In the genomic region with DNA sequence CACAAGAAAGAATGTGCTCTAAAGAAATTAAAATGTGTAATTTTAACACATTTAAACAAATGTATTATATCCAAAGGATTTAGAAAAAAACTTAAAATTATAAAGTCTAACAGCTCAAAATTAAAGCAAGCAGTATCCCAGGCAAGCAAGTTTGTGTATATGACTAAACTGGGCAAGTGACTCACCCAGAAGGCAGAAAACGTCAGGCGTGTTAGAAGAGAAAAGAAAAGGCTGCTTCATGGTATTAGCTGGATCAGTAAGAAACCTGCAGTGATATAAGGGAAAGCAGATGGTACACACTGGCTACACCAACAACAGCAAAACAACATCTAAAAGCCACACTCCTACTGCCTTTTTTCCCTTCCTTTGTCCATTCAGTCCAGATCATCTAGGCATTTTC, we compare ENCODE assay signal across 16 cellular contexts.
DNase-seq lines count a peak whose midpoint lies in the region; ATAC-seq, FAIRE-seq and TF ChIP-seq lines count a peak whose summit lies in the region.
"Had no signal": no experiment of that assay in that cellular context is flagged by ENCODE, and none has a peak within 500 bp of the region (broad histone marks: within the 10 kb centered on the region; RNA-seq: fewer than 3 reads in every experiment).

No MANE protein-coding gene starts in this region.

- H2AFZ ChIP-seq in SK-N-SH (ENCODE audit: low read depth) (no peak overlapping the region), OCI-LY7 (ENCODE audit: low read length) (no peak overlapping the region)
- H2AFZ ChIP-seq: neural progenitor cell had no signal

- CTCF ChIA-PET in SK-N-SH (lab: Yijun Ruan, JAX): no interaction called here
- CTCF ChIA-PET in OCI-LY7 (lab: Charles Lee; ENCODE audit: unreplicated experiment): no interaction called here

- H3K4me2 ChIP-seq in SK-N-SH (no peak overlapping the region), OCI-LY7 (ENCODE audit: low read length) (no peak overlapping the region)
- H3K4me2 ChIP-seq: neural progenitor cell had no signal

- peak; percentile 95 for ATAC-seq in SK-N-SH treated with all-trans-retinoic acid at 6 μM for 48 hours
- ATAC-seq in stimulated activated naive CD8-positive, alpha-beta T cell treated with anti-CD3 and anti-CD28 coated beads, Interleukin-15, amount 100 ng/mL, for 72 hours: no peak
- ATAC-seq: WTC11 had no signal

- TF ChIP-seq EP300 in SK-N-SH (IDR thresholded peaks at IDR 0.05; ENCODE audit: borderline replicate concordance in 1 of 2, low read depth in 1 of 2, low read length in 1 of 2): no peak

- H3K9me2 ChIP-seq in SK-N-SH: no peaks in the 10 kb centered on the region
- no peaks in the 10 kb centered on the region for H3K9me2 ChIP-seq in OCI-LY7 (ENCODE audit: insufficient read depth, low read length)

- no peaks in the 10 kb centered on the region for H3K79me2 ChIP-seq in SK-N-SH (ENCODE audit: insufficient read depth)
- H3K79me2 ChIP-seq in OCI-LY7 (ENCODE audit: insufficient read depth, low read depth, low read length): no peaks in the 10 kb centered on the region

- H3K4me1 ChIP-seq in SK-N-SH (ENCODE audit: control insufficient read depth in 1 of 2, insufficient read depth in 2 of 2, low read depth in 1 of 2, low read length in 1 of 2) (no peaks in the 10 kb centered on the region), OCI-LY7 (ENCODE audit: insufficient read depth, low read length, poor library complexity, severe bottlenecking) (no peaks in the 10 kb centered on the region)
- H3K4me1 ChIP-seq: neural progenitor cell, stomach had no signal

- H4K20me1 ChIP-seq in SK-N-SH (ENCODE audit: insufficient read depth): no peaks in the 10 kb centered on the region
- no peaks in the 10 kb centered on the region for H4K20me1 ChIP-seq in OCI-LY7 (ENCODE audit: insufficient read depth, low read length)

- POLR2A ChIA-PET in SK-N-SH (lab: Yijun Ruan, JAX): no interaction called here
- POLR2A ChIA-PET in OCI-LY7 (lab: Charles Lee): no interaction called here

- no peak overlapping the region for H3K27ac Mint-ChIP-seq in stimulated activated naive CD8-positive, alpha-beta T cell treated with anti-CD3 and anti-CD28 coated beads, Interleukin-15, amount 100 ng/mL, for 72 hours
- H3K27ac Mint-ChIP-seq: neural progenitor cell, WTC11 had no signal

- BruUV-seq in OCI-LY7 (replicated peaks; lab: Mats Ljungman, UMichigan): no TSS peak

- H3K27ac ChIP-seq in SK-N-SH (ENCODE audit: low read depth in 2 of 2, low read length in 1 of 2) (no peak overlapping the region), OCI-LY7 (ENCODE audit: low read depth, low read length, poor library complexity, severe bottlenecking) (no peak overlapping the region)
- H3K27ac ChIP-seq: epithelial cell of prostate, neural progenitor cell, stomach had no signal

- no peak for TF ChIP-seq CTCF in SK-N-SH (IDR thresholded peaks at IDR 0.05)
- no peak for TF ChIP-seq CTCF in OCI-LY7 (conservative IDR thresholded peaks at IDR 0.05; ENCODE audit: low read length)

- no peak for FAIRE-seq in HTR-8/SVneo (lab: Jason Lieb, UNC)

- no peak for TF ChIP-seq RAD21 in SK-N-SH (IDR thresholded peaks at IDR 0.05; ENCODE audit: low read length)

- intact Hi-C loops in OCI-LY7 (cut with micrococcal nuclease; ENCODE audit: unreplicated experiment): no loop called here

- no peaks in the 10 kb centered on the region for H3K9me3 Mint-ChIP-seq in stimulated activated naive CD8-positive, alpha-beta T cell treated with anti-CD3 and anti-CD28 coated beads, Interleukin-15, amount 100 ng/mL, for 72 hours
- H3K9me3 Mint-ChIP-seq: neural progenitor cell, WTC11 had no signal

- no peaks in the 10 kb centered on the region for H3F3A ChIP-seq in SK-N-SH (replicated peaks; ENCODE audit: insufficient read depth)

- H3K27me3 ChIP-seq in SK-N-SH (ENCODE audit: insufficient read depth): no peaks in the 10 kb centered on the region
- H3K27me3 ChIP-seq: neural progenitor cell, stomach had no signal

- DNase-seq in SK-N-SH (no peak), amniotic epithelial cell (ENCODE audit: low read depth) (peak; percentile 54), iris pigment epithelial cell (ENCODE audit: low read depth) (peak; percentile 21), NCI-H1048 (lab: John Stamatoyannopoulos, UW) (no peak), OCI-LY7 (ENCODE audit: low spot score) (no peak), HTR-8/SVneo (ENCODE audit: insufficient read length, low spot score) (no peak)
- DNase-seq in stimulated activated naive CD8-positive, alpha-beta T cell treated with anti-CD3 and anti-CD28 coated beads, Interleukin-15, amount 100 ng/mL, for 72 hours: no peak
- DNase-seq: activated naive CD4-positive, alpha-beta T cell; hippocampal formation; NCI-H2081; stomach had no signal

- no peak overlapping the region for H3K9ac ChIP-seq in SK-N-SH
- H3K9ac ChIP-seq: neural progenitor cell had no signal

- WGBS in SK-N-SH (ENCODE audit: low lambda C conversion rate): 6% methylated on average over 2 of the region's 2 CpGs

- H3K4me3 ChIP-seq in SK-N-SH (ENCODE audit: low read depth in 2 of 2, low read length in 1 of 2) (no peak overlapping the region), OCI-LY7 (ENCODE audit: low read depth, low read length, poor library complexity, severe bottlenecking) (no peak overlapping the region)
- H3K4me3 ChIP-seq: lung, neural progenitor cell, stomach had no signal

- no peaks in the 10 kb centered on the region for H3K9me3 ChIP-seq in SK-N-SH
- no peaks in the 10 kb centered on the region for H3K9me3 ChIP-seq in OCI-LY7 (ENCODE audit: low read length)
- H3K9me3 ChIP-seq: stomach had no signal

- H3K27me3 Mint-ChIP-seq in stimulated activated naive CD8-positive, alpha-beta T cell treated with anti-CD3 and anti-CD28 coated beads, Interleukin-15, amount 100 ng/mL, for 72 hours: no peaks in the 10 kb centered on the region

- no peak overlapping the region for H3K4me3 Mint-ChIP-seq in stimulated activated naive CD8-positive, alpha-beta T cell treated with anti-CD3 and anti-CD28 coated beads, Interleukin-15, amount 100 ng/mL, for 72 hours
- H3K4me3 Mint-ChIP-seq: neural progenitor cell, WTC11 had no signal

- H3K36me3 ChIP-seq in SK-N-SH (replicated peaks in 1 of 2; ENCODE audit: control insufficient read depth in 1 of 2, insufficient read depth in 2 of 2, low read length in 1 of 2): no peaks in the 10 kb centered on the region
- H3K36me3 ChIP-seq in OCI-LY7 (ENCODE audit: insufficient read depth, low read length): no peaks in the 10 kb centered on the region
- H3K36me3 ChIP-seq: neural progenitor cell, stomach had no signal

- H3K4me1 Mint-ChIP-seq in stimulated activated naive CD8-positive, alpha-beta T cell treated with anti-CD3 and anti-CD28 coated beads, Interleukin-15, amount 100 ng/mL, for 72 hours: no peaks in the 10 kb centered on the region
- H3K4me1 Mint-ChIP-seq: WTC11 had no signal

TF ChIP-seq in SK-N-SH treated with all-trans-retinoic acid at 6 μM for 48 hours, 23 proteins besides CTCF, POLR2A, EP300 and RAD21:
- no peak for TF ChIP-seq TCF4 (CRISPR knock-in tag; IDR thresholded peaks at IDR 0.05; ENCODE audit: borderline replicate concordance)
- TF ChIP-seq ZC3H10 (CRISPR knock-in tag; IDR thresholded peaks at IDR 0.05): 0 out of 2 replicates have a peak, but pooled peaks have one; percentile 16

TF ChIP-seq in SK-N-SH, 30 proteins besides CTCF, POLR2A, EP300 and RAD21 (continues in another document):
- TF ChIP-seq, protein P1, sequence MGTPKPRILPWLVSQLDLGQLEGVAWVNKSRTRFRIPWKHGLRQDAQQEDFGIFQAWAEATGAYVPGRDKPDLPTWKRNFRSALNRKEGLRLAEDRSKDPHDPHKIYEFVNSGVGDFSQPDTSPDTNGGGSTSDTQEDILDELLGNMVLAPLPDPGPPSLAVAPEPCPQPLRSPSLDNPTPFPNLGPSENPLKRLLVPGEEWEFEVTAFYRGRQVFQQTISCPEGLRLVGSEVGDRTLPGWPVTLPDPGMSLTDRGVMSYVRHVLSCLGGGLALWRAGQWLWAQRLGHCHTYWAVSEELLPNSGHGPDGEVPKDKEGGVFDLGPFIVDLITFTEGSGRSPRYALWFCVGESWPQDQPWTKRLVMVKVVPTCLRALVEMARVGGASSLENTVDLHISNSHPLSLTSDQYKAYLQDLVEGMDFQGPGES (IDR thresholded peaks at IDR 0.05; ENCODE audit: low read depth, low read length): no peak
- TF ChIP-seq, protein P2, sequence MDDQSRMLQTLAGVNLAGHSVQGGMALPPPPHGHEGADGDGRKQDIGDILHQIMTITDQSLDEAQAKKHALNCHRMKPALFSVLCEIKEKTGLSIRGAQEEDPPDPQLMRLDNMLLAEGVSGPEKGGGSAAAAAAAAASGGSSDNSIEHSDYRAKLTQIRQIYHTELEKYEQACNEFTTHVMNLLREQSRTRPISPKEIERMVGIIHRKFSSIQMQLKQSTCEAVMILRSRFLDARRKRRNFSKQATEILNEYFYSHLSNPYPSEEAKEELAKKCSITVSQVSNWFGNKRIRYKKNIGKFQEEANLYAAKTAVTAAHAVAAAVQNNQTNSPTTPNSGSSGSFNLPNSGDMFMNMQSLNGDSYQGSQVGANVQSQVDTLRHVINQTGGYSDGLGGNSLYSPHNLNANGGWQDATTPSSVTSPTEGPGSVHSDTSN (IDR thresholded peaks at IDR 0.05): no peak
- no peak for TF ChIP-seq RCOR1 (IDR thresholded peaks at IDR 0.05; ENCODE audit: low read length)
- TF ChIP-seq, protein P3, sequence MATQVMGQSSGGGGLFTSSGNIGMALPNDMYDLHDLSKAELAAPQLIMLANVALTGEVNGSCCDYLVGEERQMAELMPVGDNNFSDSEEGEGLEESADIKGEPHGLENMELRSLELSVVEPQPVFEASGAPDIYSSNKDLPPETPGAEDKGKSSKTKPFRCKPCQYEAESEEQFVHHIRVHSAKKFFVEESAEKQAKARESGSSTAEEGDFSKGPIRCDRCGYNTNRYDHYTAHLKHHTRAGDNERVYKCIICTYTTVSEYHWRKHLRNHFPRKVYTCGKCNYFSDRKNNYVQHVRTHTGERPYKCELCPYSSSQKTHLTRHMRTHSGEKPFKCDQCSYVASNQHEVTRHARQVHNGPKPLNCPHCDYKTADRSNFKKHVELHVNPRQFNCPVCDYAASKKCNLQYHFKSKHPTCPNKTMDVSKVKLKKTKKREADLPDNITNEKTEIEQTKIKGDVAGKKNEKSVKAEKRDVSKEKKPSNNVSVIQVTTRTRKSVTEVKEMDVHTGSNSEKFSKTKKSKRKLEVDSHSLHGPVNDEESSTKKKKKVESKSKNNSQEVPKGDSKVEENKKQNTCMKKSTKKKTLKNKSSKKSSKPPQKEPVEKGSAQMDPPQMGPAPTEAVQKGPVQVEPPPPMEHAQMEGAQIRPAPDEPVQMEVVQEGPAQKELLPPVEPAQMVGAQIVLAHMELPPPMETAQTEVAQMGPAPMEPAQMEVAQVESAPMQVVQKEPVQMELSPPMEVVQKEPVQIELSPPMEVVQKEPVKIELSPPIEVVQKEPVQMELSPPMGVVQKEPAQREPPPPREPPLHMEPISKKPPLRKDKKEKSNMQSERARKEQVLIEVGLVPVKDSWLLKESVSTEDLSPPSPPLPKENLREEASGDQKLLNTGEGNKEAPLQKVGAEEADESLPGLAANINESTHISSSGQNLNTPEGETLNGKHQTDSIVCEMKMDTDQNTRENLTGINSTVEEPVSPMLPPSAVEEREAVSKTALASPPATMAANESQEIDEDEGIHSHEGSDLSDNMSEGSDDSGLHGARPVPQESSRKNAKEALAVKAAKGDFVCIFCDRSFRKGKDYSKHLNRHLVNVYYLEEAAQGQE (IDR thresholded peaks at IDR 0.05; ENCODE audit: low read depth, low read length): no peak
- TF ChIP-seq CHD2 (IDR thresholded peaks at IDR 0.05; ENCODE audit: low read length, partially characterized antibody): no peak
- TF ChIP-seq EZH2phosphoT487 (IDR thresholded peaks at IDR 0.05; ENCODE audit: borderline replicate concordance, low read depth): no peak

Comparison
In these comparisons a context has a peak if more than half of its experiments do, and no peak if none do; other contexts are left out.
1. DNase-seq: peak in amniotic epithelial cell (single experiment) and iris pigment epithelial cell (single experiment); none in SK-N-SH (single experiment), NCI-H1048 (single experiment), OCI-LY7 (single experiment), stimulated activated naive CD8-positive, alpha-beta T cell treated with anti-CD3 and anti-CD28 coated beads, Interleukin-15, amount 100 ng/mL, for 72 hours (0 of 2) and HTR-8/SVneo (single experiment).